9 cellular contexts compared by ENCODE assay signal in the genomic region with DNA sequence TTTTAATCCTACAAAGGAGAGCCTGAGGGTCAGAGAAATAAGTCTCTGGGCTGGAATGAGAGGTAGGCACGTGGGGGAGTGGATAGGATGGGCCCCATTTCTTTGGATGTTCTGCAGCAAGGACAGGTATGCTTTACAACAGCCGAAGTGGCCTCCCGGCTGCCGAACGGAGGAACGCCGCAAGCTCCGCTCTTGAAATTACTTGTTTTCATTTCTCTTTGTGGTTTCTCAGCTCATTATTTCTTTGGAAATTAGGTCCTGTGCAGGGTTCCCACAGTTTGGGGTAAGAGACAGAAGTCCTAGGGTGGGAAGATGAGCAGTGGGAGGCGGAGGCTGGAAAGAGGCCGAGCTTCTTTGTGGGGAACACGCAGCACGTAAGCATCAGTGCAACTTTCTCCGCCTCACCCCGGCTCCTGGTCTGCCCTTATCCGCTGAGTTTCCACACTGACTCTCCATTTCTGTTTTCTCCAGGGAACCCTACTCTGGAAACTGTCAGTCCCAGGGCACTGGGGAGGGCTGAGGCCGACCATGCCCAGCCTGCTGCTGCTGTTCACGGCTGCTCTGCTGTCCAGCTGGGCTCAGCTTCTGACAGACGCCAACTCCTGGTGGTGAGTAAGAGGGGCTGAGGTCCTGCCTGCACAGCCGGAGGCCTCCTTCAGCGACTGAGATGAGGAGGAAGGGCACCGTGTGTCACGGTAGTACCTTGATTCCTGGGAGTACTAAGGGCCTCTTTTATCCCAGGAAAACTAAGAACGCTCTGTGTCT. TPM values are rescaled to one million over a fixed set of nuclear protein-coding genes. Genes with fewer than 3 reads are reported as not detected.
A peak's percentile ranks its signal among the peaks of the same experiment; 100 is the strongest.
DNase-seq lines count a peak whose midpoint lies in the region; ATAC-seq, FAIRE-seq and TF ChIP-seq lines count a peak whose summit lies in the region.
"Had no signal": no experiment of that assay in that cellular context is flagged by ENCODE, and none has a peak within 500 bp of the region (broad histone marks: within the 10 kb centered on the region; RNA-seq: fewer than 3 reads in every experiment).

No MANE protein-coding gene starts in this region.

- TF ChIP-seq POLR2A in spleen (IDR thresholded peaks at IDR 0.05) (no peak), thyroid gland (IDR thresholded peaks at IDR 0.05) (no peak)

- H3K9ac ChIP-seq in kidney (ENCODE audit: low read length in 2 of 2): no peak overlapping the region

- peaks cover 84% of the 10 kb centered on the region for H3K27me3 Mint-ChIP-seq in T-helper 1 cell treated with Interleukin-12 subunit alpha and Interleukin-12 subunit beta and Interleukin-4 antibody, amounts not matched to agents 30 μg/mL and 1 μg/mL, for 36 hours (ENCODE audit: low read depth)
- peaks cover 67% of the 10 kb centered on the region for H3K27me3 Mint-ChIP-seq in activated T-helper 2 cell treated with anti-CD3 and anti-CD28 coated beads, Interferon-gamma antibody, Interleukin-2, Interleukin-4, amounts not matched to agents 10 μg/mL and 5 μg/mL and 100 μg/mL, durations not matched to agents 14 hours and 24 hours and 36 hours (ENCODE audit: low read depth)

- no peak for TF ChIP-seq CTCF in spleen (IDR thresholded peaks at IDR 0.05 in 8 of 11, conservative IDR thresholded peaks at IDR 0.05 in 3 of 11)
- no peak for TF ChIP-seq CTCF in kidney (IDR thresholded peaks at IDR 0.05; ENCODE audit: borderline replicate concordance, extremely low read depth, insufficient read depth)
- no peak for TF ChIP-seq CTCF in thyroid gland (IDR thresholded peaks at IDR 0.05)

- H3K9me3 ChIP-seq in spleen (no peaks in the 10 kb centered on the region), kidney (ENCODE audit: control insufficient read depth in 1 of 2, low read length in 2 of 2) (no peaks in the 10 kb centered on the region), thyroid gland (no peaks in the 10 kb centered on the region)

- H3K36me3 Mint-ChIP-seq in T-helper 1 cell treated with Interleukin-12 subunit alpha and Interleukin-12 subunit beta and Interleukin-4 antibody, amounts not matched to agents 30 μg/mL and 1 μg/mL, for 36 hours (ENCODE audit: low read depth): no peaks in the 10 kb centered on the region
- no peaks in the 10 kb centered on the region for H3K36me3 Mint-ChIP-seq in activated T-helper 2 cell treated with anti-CD3 and anti-CD28 coated beads, Interferon-gamma antibody, Interleukin-2, Interleukin-4, amounts not matched to agents 10 μg/mL and 5 μg/mL and 100 μg/mL, durations not matched to agents 14 hours and 24 hours and 36 hours (ENCODE audit: low read depth)

- peaks cover 11% of the 10 kb centered on the region for H3K4me1 Mint-ChIP-seq in T-helper 1 cell treated with Interleukin-12 subunit alpha and Interleukin-12 subunit beta and Interleukin-4 antibody, amounts not matched to agents 30 μg/mL and 1 μg/mL, for 36 hours (ENCODE audit: low read depth)
- H3K4me1 Mint-ChIP-seq in activated T-helper 2 cell treated with anti-CD3 and anti-CD28 coated beads, Interferon-gamma antibody, Interleukin-2, Interleukin-4, amounts not matched to agents 10 μg/mL and 5 μg/mL and 100 μg/mL, durations not matched to agents 14 hours and 24 hours and 36 hours (ENCODE audit: low read depth): peaks cover 9% of the 10 kb centered on the region

- ATAC-seq in HG02678 (IDR thresholded peaks at IDR 0.05; ENCODE audit: unreplicated experiment): no peak

- H3K4me1 ChIP-seq in spleen (peaks cover 11 to 64% (median 37%) of the 10 kb centered on the region in 6 donors), kidney (ENCODE audit: control insufficient read depth in 1 of 2, insufficient read depth in 1 of 2, low read depth in 1 of 2, low read length in 2 of 2) (peaks cover 0 to 3% of the 10 kb centered on the region in 2 donors), thyroid gland (peaks cover 0 to 16% of the 10 kb centered on the region in 2 donors)

- peak overlapping the region; percentile 59 for H3K4me3 Mint-ChIP-seq in T-helper 1 cell treated with Interleukin-12 subunit alpha and Interleukin-12 subunit beta and Interleukin-4 antibody, amounts not matched to agents 30 μg/mL and 1 μg/mL, for 36 hours
- H3K4me3 Mint-ChIP-seq in activated T-helper 2 cell treated with anti-CD3 and anti-CD28 coated beads, Interferon-gamma antibody, Interleukin-2, Interleukin-4, amounts not matched to agents 10 μg/mL and 5 μg/mL and 100 μg/mL, durations not matched to agents 14 hours and 24 hours and 36 hours (ENCODE audit: low read depth): peak overlapping the region; percentile 45

- H3K9me3 Mint-ChIP-seq in T-helper 1 cell treated with Interleukin-12 subunit alpha and Interleukin-12 subunit beta and Interleukin-4 antibody, amounts not matched to agents 30 μg/mL and 1 μg/mL, for 36 hours: no peaks in the 10 kb centered on the region
- no peaks in the 10 kb centered on the region for H3K9me3 Mint-ChIP-seq in activated T-helper 2 cell treated with anti-CD3 and anti-CD28 coated beads, Interferon-gamma antibody, Interleukin-2, Interleukin-4, amounts not matched to agents 10 μg/mL and 5 μg/mL and 100 μg/mL, durations not matched to agents 14 hours and 24 hours and 36 hours

- no peak for DNase-seq in T-helper 1 cell
- DNase-seq in activated T-helper 2 cell treated with anti-CD3 and anti-CD28 coated beads, Interferon-gamma antibody, Interleukin-2, Interleukin-4, amounts not matched to agents 10 μg/mL and 5 μg/mL and 100 μg/mL, durations not matched to agents 14 hours and 24 hours and 36 hours (ENCODE audit: low spot score): no peak
- no peak for DNase-seq in spleen
- no peak for DNase-seq in kidney
- DNase-seq in thyroid gland: no peak
- DNase-seq: erythroblast had no signal

- H3K27ac ChIP-seq in spleen (no peak overlapping the region), kidney (ENCODE audit: low read depth in 2 of 2, low read length in 2 of 2) (no peak overlapping the region), thyroid gland (no peak overlapping the region)

- no peak overlapping the region for H3K27ac Mint-ChIP-seq in T-helper 1 cell treated with Interleukin-12 subunit alpha and Interleukin-12 subunit beta and Interleukin-4 antibody, amounts not matched to agents 30 μg/mL and 1 μg/mL, for 36 hours
- H3K27ac Mint-ChIP-seq in activated T-helper 2 cell treated with anti-CD3 and anti-CD28 coated beads, Interferon-gamma antibody, Interleukin-2, Interleukin-4, amounts not matched to agents 10 μg/mL and 5 μg/mL and 100 μg/mL, durations not matched to agents 14 hours and 24 hours and 36 hours: no peak overlapping the region

- intact Hi-C loops in activated T-helper 2 cell treated with anti-CD3 and anti-CD28 coated beads, Interferon-gamma antibody, Interleukin-2, Interleukin-4, amounts not matched to agents 10 μg/mL and 5 μg/mL and 100 μg/mL, durations not matched to agents 14 hours and 24 hours and 36 hours (cut with micrococcal nuclease): loop anchor here (5.0 kb wide), 1 partner anchor 311 kb away; no protein-coding TSS in a partner anchor
- intact Hi-C loops in spleen (cut with DNase I; ENCODE audit: low total_unique reads) (no loop called here), kidney (cut with DNase I) (no loop called here), thyroid gland (cut with DNase I) (no loop called here)

- H3K36me3 ChIP-seq in spleen (no peaks in the 10 kb centered on the region), kidney (ENCODE audit: control insufficient read depth in 1 of 2, insufficient read depth in 2 of 2, low read length in 2 of 2) (no peaks in the 10 kb centered on the region), thyroid gland (no peaks in the 10 kb centered on the region)

- WGBS in spleen, 5 donors: 28 to 39% (median 33%) methylated on average over 22 to 23 of the region's 23 CpGs
- 55 to 57% methylated on average over 23 of the region's 23 CpGs for WGBS in thyroid gland, 2 donors

- H3K4me3 ChIP-seq in iPS-11a (ENCODE audit: low read depth, low read length) (peak overlapping the region; percentile 34), spleen (peak overlapping the region in 5 of 8 donors; percentile 44 to 72 (median 50)), kidney (ENCODE audit: low read length in 2 of 2) (no peak overlapping the region), thyroid gland (replicated peaks in 1 of 3) (peak overlapping the region in 1 of 3 donors; percentile 55)

- H3K27me3 ChIP-seq in spleen (replicated peaks in 1 of 7): peaks cover 0 to 56% (median 26%) of the 10 kb centered on the region in 7 donors
- H3K27me3 ChIP-seq in thyroid gland: no peaks in the 10 kb centered on the region

- no peak for FAIRE-seq in kidney (lab: Jason Lieb, UNC)

RNA-seq across cellular contexts. Expression of gene WNT5B, which starts 2.0 kb away (rescaled TPM):
- 0.76 and 0.82 TPM in 2 replicates for total RNA-seq in activated T-helper 2 cell treated with anti-CD3 and anti-CD28 coated beads, Interferon-gamma antibody, Interleukin-2, Interleukin-4, amounts not matched to agents 10 μg/mL and 5 μg/mL and 100 μg/mL, durations not matched to agents 14 hours and 24 hours and 36 hours
- total RNA-seq in spleen (1 to 10 TPM; 3.9 to 8.7 (median 5.0) TPM), kidney (4.8 TPM), thyroid gland (1 to 10 TPM in 1 of 4 donors, under 1 TPM in 3; 0.78 to 4.3 (median 0.95) TPM)
- polyA plus RNA-seq in spleen (1 to 10 TPM; 1.1 to 1.8 (median 1.7) TPM), kidney (ENCODE audit: insufficient read depth, low read depth, low replicate concordance) (3.4 TPM)

RNA-seq across cellular contexts. Expression of gene FBXL14, which starts 36.6 kb away (rescaled TPM):
- 18.9 and 20.6 TPM in 2 replicates for total RNA-seq in activated T-helper 2 cell treated with anti-CD3 and anti-CD28 coated beads, Interferon-gamma antibody, Interleukin-2, Interleukin-4, amounts not matched to agents 10 μg/mL and 5 μg/mL and 100 μg/mL, durations not matched to agents 14 hours and 24 hours and 36 hours
- total RNA-seq in spleen: 10 to 100 TPM; 13.0 to 21.4 (median 19.8) TPM
- polyA plus RNA-seq in spleen: 10 to 100 TPM in 1 of 3 donors, 1 to 10 TPM in 2; 1.9 to 10.1 (median 5.0) TPM
- total RNA-seq in kidney: 17.9 TPM
- 5.3 TPM for polyA plus RNA-seq in kidney (ENCODE audit: insufficient read depth, low read depth, low replicate concordance)
- 10 to 100 TPM; 14.5 to 30.9 (median 21.4) TPM for total RNA-seq in thyroid gland

RNA-seq across cellular contexts. Expression of gene ADIPOR2, which starts 59.9 kb away (rescaled TPM):
- 69.2 and 81.0 TPM in 2 replicates for total RNA-seq in activated T-helper 2 cell treated with anti-CD3 and anti-CD28 coated beads, Interferon-gamma antibody, Interleukin-2, Interleukin-4, amounts not matched to agents 10 μg/mL and 5 μg/mL and 100 μg/mL, durations not matched to agents 14 hours and 24 hours and 36 hours
- total RNA-seq in spleen (10 to 100 TPM; 34.8 to 43.7 (median 39.9) TPM), kidney (50.0 TPM), thyroid gland (10 to 100 TPM; 46.0 to 59.3 (median 52.4) TPM)
- polyA plus RNA-seq in spleen (10 to 100 TPM; 12.9 to 19.5 (median 15.7) TPM), kidney (ENCODE audit: insufficient read depth, low read depth, low replicate concordance) (26.7 TPM)

Comparison
In these comparisons a context has a peak if more than half of its experiments do, and no peak if none do; other contexts are left out.
1. H3K4me3 ChIP-seq: peak in iPS-11a (single experiment) and spleen (5 of 8); none in kidney (0 of 2).